In genomic region chr5:127846884-127847283, GRCh38 we compare ENCODE assay signal across 35 cellular contexts.
"Had no signal": no experiment of that assay in that cellular context is flagged by ENCODE, and none has a peak within 500 bp of the region (broad histone marks: within the 10 kb centered on the region; RNA-seq: fewer than 3 reads in every experiment).

No MANE protein-coding gene starts in this region.

- H3K27me3 Mint-ChIP-seq: activated CD4-positive, alpha-beta T cell treated with anti-CD3 and anti-CD28 coated beads, Interleukin-2, amount 10 ng/mL, durations not matched to agents 24 days and 14 days; activated CD8-positive, alpha-beta T cell treated with anti-CD3 and anti-CD28 coated beads for 36 hours; activated naive CD8-positive, alpha-beta T cell treated with anti-CD3 and anti-CD28 coated beads for 36 hours; activated T-helper 17 cell treated with anti-CD3 and anti-CD28 coated beads, Interleukin-2, amount 50 U/mL, for 72 hours had no signal

- H3K4me3 ChIP-seq: ascending aorta, cardiac muscle cell, Peyer's patch, SJSA1 had no signal

- H3K27ac Mint-ChIP-seq: activated CD4-positive, alpha-beta T cell treated with anti-CD3 and anti-CD28 coated beads, Interleukin-2, amount 10 ng/mL, durations not matched to agents 24 days and 14 days; activated CD8-positive, alpha-beta T cell treated with anti-CD3 and anti-CD28 coated beads for 36 hours; activated naive CD8-positive, alpha-beta T cell treated with anti-CD3 and anti-CD28 coated beads for 36 hours; activated T-cell treated with anti-CD3 and anti-CD28 coated beads, Interleukin-2, amount 50 U/mL, for 72 hours; activated T-helper 17 cell treated with anti-CD3 and anti-CD28 coated beads, Interleukin-2, amount 50 U/mL, for 72 hours; T-helper 1 cell treated with Interleukin-12 subunit alpha and Interleukin-12 subunit beta and Interleukin-4 antibody, amounts not matched to agents 30 μg/mL and 1 μg/mL, for 36 hours; T-helper 2 cell treated with Interferon-gamma antibody and Interleukin-4, amounts not matched to agents 5 μg/mL and 100 μg/mL, for 36 hours had no signal

- H3K4me1 Mint-ChIP-seq: activated CD4-positive, alpha-beta T cell treated with anti-CD3 and anti-CD28 coated beads, Interleukin-2, amount 10 ng/mL, durations not matched to agents 24 days and 14 days; activated naive CD8-positive, alpha-beta T cell treated with anti-CD3 and anti-CD28 coated beads for 36 hours; activated T-helper 17 cell treated with anti-CD3 and anti-CD28 coated beads, Interleukin-2, amount 50 U/mL, for 72 hours; central memory CD8-positive, alpha-beta T cell had no signal

- H3K4me2 ChIP-seq: SK-N-SH had no signal

- H3K9ac ChIP-seq: SK-N-SH had no signal

- H3K27ac ChIP-seq: ascending aorta, cardiac muscle cell, Peyer's patch, SJSA1 had no signal

- DNase-seq: activated CD4-positive, alpha-beta T cell treated with anti-CD3 and anti-CD28 coated beads, Interleukin-2, amount 10 ng/mL, durations not matched to agents 24 days and 14 days; activated CD4-positive, alpha-beta T cell treated with anti-CD3 and anti-CD28 coated beads, Interleukin-2, amount 50 U/mL, for 4 hours; activated CD8-positive, alpha-beta T cell treated with anti-CD3 and anti-CD28 coated beads for 36 hours; activated effector memory CD4-positive, alpha-beta T cell treated with anti-CD3 and anti-CD28 coated beads, Interleukin-2, amount 50 U/mL, for 16 hours; activated naive CD4-positive, alpha-beta T cell; activated naive CD4-positive, alpha-beta T cell treated with anti-CD3 and anti-CD28 coated beads, Interleukin-2, amount 50 U/mL, for 16 hours; activated naive CD8-positive, alpha-beta T cell treated with anti-CD3 and anti-CD28 coated beads for 36 hours; activated T-cell treated with anti-CD3 and anti-CD28 coated beads, Interleukin-2, amount 50 U/mL, for 1 hour; activated T-cell treated with anti-CD3 and anti-CD28 coated beads, Interleukin-2, amount 50 U/mL, for 72 hours; amygdala; MM.1S; MV-4-11; NCI-H1092 treated with DMSO at 0.1 percent for 48 hours; NCI-H1417; NCI-H146; NCI-H187; NCI-H2029 treated with DMSO at 0.1 percent for 48 hours; NCI-H2107; NCI-H2171; NCI-H510A; NCI-H526; NCI-H748 treated with DMSO at 0.1 percent for 48 hours; NK-92 treated with Interleukin-12 subunit alpha and Interleukin-12 subunit beta, amount 100 ng/mL, for 24 hours; PC-3; Peyer's patch; RPMI8226; SHP77 treated with DMSO at 0.1 percent for 48 hours; SK-N-SH had no signal

- H3K27me3 ChIP-seq: ascending aorta, cardiac muscle cell, Peyer's patch, SJSA1 had no signal

- ATAC-seq: activated CD8-positive, alpha-beta T cell treated with anti-CD3 and anti-CD28 coated beads for 36 hours; activated T-cell treated with anti-CD3 and anti-CD28 coated beads, Interleukin-2, amount 50 U/mL, for 72 hours; activated T-helper 17 cell treated with anti-CD3 and anti-CD28 coated beads, Interleukin-2, amount 50 U/mL, for 72 hours; PC-3 had no signal

- H3K4me3 Mint-ChIP-seq: activated CD4-positive, alpha-beta T cell treated with anti-CD3 and anti-CD28 coated beads, Interleukin-2, amount 10 ng/mL, durations not matched to agents 24 days and 14 days; activated CD8-positive, alpha-beta T cell treated with anti-CD3 and anti-CD28 coated beads for 36 hours; activated naive CD8-positive, alpha-beta T cell treated with anti-CD3 and anti-CD28 coated beads for 36 hours; activated T-cell treated with anti-CD3 and anti-CD28 coated beads, Interleukin-2, amount 50 U/mL, for 72 hours; activated T-helper 17 cell treated with anti-CD3 and anti-CD28 coated beads, Interleukin-2, amount 50 U/mL, for 72 hours; central memory CD8-positive, alpha-beta T cell; T-helper 1 cell treated with Interleukin-12 subunit alpha and Interleukin-12 subunit beta and Interleukin-4 antibody, amounts not matched to agents 30 μg/mL and 1 μg/mL, for 36 hours; T-helper 2 cell treated with Interferon-gamma antibody and Interleukin-4, amounts not matched to agents 5 μg/mL and 100 μg/mL, for 36 hours had no signal

- H3K36me3 Mint-ChIP-seq: activated naive CD8-positive, alpha-beta T cell treated with anti-CD3 and anti-CD28 coated beads for 36 hours had no signal

- H3K36me3 ChIP-seq: ascending aorta, cardiac muscle cell, Peyer's patch, SJSA1 had no signal

- H3K4me1 ChIP-seq: ascending aorta had no signal

- H3K9me3 ChIP-seq: ascending aorta, Peyer's patch, SJSA1, SK-N-SH had no signal

- H3K9me3 Mint-ChIP-seq: activated CD8-positive, alpha-beta T cell treated with anti-CD3 and anti-CD28 coated beads for 36 hours; activated naive CD8-positive, alpha-beta T cell treated with anti-CD3 and anti-CD28 coated beads for 36 hours; activated T-helper 17 cell treated with anti-CD3 and anti-CD28 coated beads, Interleukin-2, amount 50 U/mL, for 72 hours; central memory CD8-positive, alpha-beta T cell; T-helper 1 cell treated with Interleukin-12 subunit alpha and Interleukin-12 subunit beta and Interleukin-4 antibody, amounts not matched to agents 30 μg/mL and 1 μg/mL, for 36 hours; T-helper 2 cell treated with Interferon-gamma antibody and Interleukin-4, amounts not matched to agents 5 μg/mL and 100 μg/mL, for 36 hours had no signal
